10 cellular contexts compared by ENCODE assay signal in genomic region chr1:37807220-37807554, GRCh38. TPM values are rescaled to one million over a fixed set of nuclear protein-coding genes. Genes with fewer than 3 reads are reported as not detected.
DNase-seq lines count a peak whose midpoint lies in the region; TF ChIP-seq lines count a peak whose summit lies in the region.
"Had no signal": no experiment of that assay in that cellular context is flagged by ENCODE, and none has a peak within 500 bp of the region (broad histone marks: within the 10 kb centered on the region; RNA-seq: fewer than 3 reads in every experiment).

No MANE protein-coding gene starts in this region.

- H3K9me3 ChIP-seq in suprapubic skin, result no peaks in the 10 kb centered on the region

- H3K9me3 Mint-ChIP-seq in T-helper 2 cell treated with Interferon-gamma antibody and Interleukin-4, amounts not matched to agents 5 μg/mL and 100 μg/mL, for 36 hours, result no peaks in the 10 kb centered on the region
- H3K9me3 Mint-ChIP-seq in activated T-helper 2 cell treated with anti-CD3 and anti-CD28 coated beads, Interferon-gamma antibody, Interleukin-2, Interleukin-4, amounts not matched to agents 10 μg/mL and 5 μg/mL and 100 μg/mL, durations not matched to agents 14 hours and 24 hours and 36 hours, result no peaks in the 10 kb centered on the region
- H3K9me3 Mint-ChIP-seq in immature natural killer cell, result no peaks in the 10 kb centered on the region

- WGBS in suprapubic skin, result 9% methylated on average over 8 of the region's 9 CpGs

- H3K4me3 Mint-ChIP-seq in T-helper 2 cell treated with Interferon-gamma antibody and Interleukin-4, amounts not matched to agents 5 μg/mL and 100 μg/mL, for 36 hours, result peak overlapping the region; percentile 87
- H3K4me3 Mint-ChIP-seq in activated T-helper 2 cell treated with anti-CD3 and anti-CD28 coated beads, Interferon-gamma antibody, Interleukin-2, Interleukin-4, amounts not matched to agents 10 μg/mL and 5 μg/mL and 100 μg/mL, durations not matched to agents 14 hours and 24 hours and 36 hours (ENCODE audit: low read depth), result peak overlapping the region; percentile 85
- H3K4me3 Mint-ChIP-seq in immature natural killer cell, result peak overlapping the region; percentile 82 to 87 (median 83)

- no peaks in the 10 kb centered on the region for H3K27me3 ChIP-seq in suprapubic skin

- peaks cover 44% of the 10 kb centered on the region for H3K36me3 ChIP-seq in suprapubic skin

- H3K27ac Mint-ChIP-seq in T-helper 2 cell treated with Interferon-gamma antibody and Interleukin-4, amounts not matched to agents 5 μg/mL and 100 μg/mL, for 36 hours, result peak overlapping the region; percentile 75
- H3K27ac Mint-ChIP-seq in activated T-helper 2 cell treated with anti-CD3 and anti-CD28 coated beads, Interferon-gamma antibody, Interleukin-2, Interleukin-4, amounts not matched to agents 10 μg/mL and 5 μg/mL and 100 μg/mL, durations not matched to agents 14 hours and 24 hours and 36 hours, result peak overlapping the region; percentile 71
- H3K27ac Mint-ChIP-seq in immature natural killer cell, result peak overlapping the region; percentile 76 to 95 (median 88)

- no peaks in the 10 kb centered on the region for H3K27me3 Mint-ChIP-seq in T-helper 2 cell treated with Interferon-gamma antibody and Interleukin-4, amounts not matched to agents 5 μg/mL and 100 μg/mL, for 36 hours (ENCODE audit: low read depth)
- no peaks in the 10 kb centered on the region for H3K27me3 Mint-ChIP-seq in activated T-helper 2 cell treated with anti-CD3 and anti-CD28 coated beads, Interferon-gamma antibody, Interleukin-2, Interleukin-4, amounts not matched to agents 10 μg/mL and 5 μg/mL and 100 μg/mL, durations not matched to agents 14 hours and 24 hours and 36 hours (ENCODE audit: low read depth)
- H3K27me3 Mint-ChIP-seq in immature natural killer cell (ENCODE audit: low read depth in 3 of 3), result peaks cover 3 to 7% (median 5%) of the 10 kb centered on the region in 3 donors

- intact Hi-C loops in activated T-helper 2 cell treated with anti-CD3 and anti-CD28 coated beads, Interferon-gamma antibody, Interleukin-2, Interleukin-4, amounts not matched to agents 10 μg/mL and 5 μg/mL and 100 μg/mL, durations not matched to agents 14 hours and 24 hours and 36 hours (cut with micrococcal nuclease), result loop anchor here (5.0 kb wide), 1 partner anchor 255 kb away; the partner anchor contains the start of gene SNIP1

- no peak for TF ChIP-seq EP300 in suprapubic skin (IDR thresholded peaks at IDR 0.05)

- peaks cover 22% of the 10 kb centered on the region for H3K4me1 Mint-ChIP-seq in T-helper 2 cell treated with Interferon-gamma antibody and Interleukin-4, amounts not matched to agents 5 μg/mL and 100 μg/mL, for 36 hours (ENCODE audit: low read depth)
- peaks cover 30% of the 10 kb centered on the region for H3K4me1 Mint-ChIP-seq in activated T-helper 2 cell treated with anti-CD3 and anti-CD28 coated beads, Interferon-gamma antibody, Interleukin-2, Interleukin-4, amounts not matched to agents 10 μg/mL and 5 μg/mL and 100 μg/mL, durations not matched to agents 14 hours and 24 hours and 36 hours (ENCODE audit: low read depth)
- peaks cover 34 to 48% of the 10 kb centered on the region in 2 donors for H3K4me1 Mint-ChIP-seq in immature natural killer cell

- peaks cover 45% of the 10 kb centered on the region for H3K36me3 Mint-ChIP-seq in T-helper 2 cell treated with Interferon-gamma antibody and Interleukin-4, amounts not matched to agents 5 μg/mL and 100 μg/mL, for 36 hours (ENCODE audit: low read depth)
- peaks cover 59% of the 10 kb centered on the region for H3K36me3 Mint-ChIP-seq in activated T-helper 2 cell treated with anti-CD3 and anti-CD28 coated beads, Interferon-gamma antibody, Interleukin-2, Interleukin-4, amounts not matched to agents 10 μg/mL and 5 μg/mL and 100 μg/mL, durations not matched to agents 14 hours and 24 hours and 36 hours (ENCODE audit: low read depth)
- H3K36me3 Mint-ChIP-seq in immature natural killer cell, result peaks cover 11 to 27% (median 15%) of the 10 kb centered on the region in 3 donors

- no peak for TF ChIP-seq CTCF in suprapubic skin (IDR thresholded peaks at IDR 0.05)

- TF ChIP-seq POLR2A in suprapubic skin (IDR thresholded peaks at IDR 0.05), result no peak

- peaks cover 39% of the 10 kb centered on the region for H3K4me1 ChIP-seq in suprapubic skin

- no peak for DNase-seq in T-helper 2 cell treated with Interferon-gamma antibody and Interleukin-4, amounts not matched to agents 5 μg/mL and 100 μg/mL, for 36 hours (ENCODE audit: low spot score)
- no peak for DNase-seq in T-helper 2 cell
- no peak for DNase-seq in activated T-helper 2 cell treated with anti-CD3 and anti-CD28 coated beads, Interferon-gamma antibody, Interleukin-2, Interleukin-4, amounts not matched to agents 10 μg/mL and 5 μg/mL and 100 μg/mL, durations not matched to agents 14 hours and 24 hours and 36 hours (ENCODE audit: low spot score)
- no peak for DNase-seq in immature natural killer cell
- DNase-seq in suprapubic skin (ENCODE audit: low spot score in 2 of 2), result no peak
- no peak for DNase-seq in COLO829 (ENCODE audit: low spot score)
- DNase-seq in H4 (ENCODE audit: low spot score), result no peak
- DNase-seq in activated effector memory CD4-positive, alpha-beta T cell treated with anti-CD3 and anti-CD28 coated beads, Interleukin-2, amount 50 U/mL, for 16 hours, result no peak

- peak overlapping the region; percentile 99 for H3K4me3 ChIP-seq in suprapubic skin

- peak overlapping the region; percentile 95 for H3K27ac ChIP-seq in suprapubic skin

RNA-seq across cellular contexts. Expression of gene C1orf122, which starts 0.4 kb away (rescaled TPM):
- total RNA-seq in activated T-helper 2 cell treated with anti-CD3 and anti-CD28 coated beads, Interferon-gamma antibody, Interleukin-2, Interleukin-4, amounts not matched to agents 10 μg/mL and 5 μg/mL and 100 μg/mL, durations not matched to agents 14 hours and 24 hours and 36 hours, result 22.6 and 24.5 TPM in 2 replicates
- polyA plus RNA-seq in immature natural killer cell, result 10 to 100 TPM; 33.9 to 58.9 (median 39.3) TPM
- 10 to 100 TPM; 27.7 to 54.5 (median 41.2) TPM for total RNA-seq in suprapubic skin
- 27.2 and 42.2 TPM in 2 replicates for total RNA-seq in H4 (2014; rRNA removed; shearing (Covaris generic))

RNA-seq across cellular contexts. Expression of gene YRDC, which starts 0.8 kb away (rescaled TPM):
- total RNA-seq in activated T-helper 2 cell treated with anti-CD3 and anti-CD28 coated beads, Interferon-gamma antibody, Interleukin-2, Interleukin-4, amounts not matched to agents 10 μg/mL and 5 μg/mL and 100 μg/mL, durations not matched to agents 14 hours and 24 hours and 36 hours, result 45.2 and 46.5 TPM in 2 replicates
- polyA plus RNA-seq in immature natural killer cell, result 10 to 100 TPM; 17.7 to 44.1 (median 41.3) TPM
- 10 to 100 TPM; 13.1 to 41.7 (median 26.1) TPM for total RNA-seq in suprapubic skin
- total RNA-seq in H4 (2014; rRNA removed; shearing (Covaris generic)), result 29.2 and 32.7 TPM in 2 replicates

RNA-seq across cellular contexts. Expression of gene MANEAL, which starts 13.5 kb away (rescaled TPM):
- 0.94 and 1.1 TPM in 2 replicates for total RNA-seq in activated T-helper 2 cell treated with anti-CD3 and anti-CD28 coated beads, Interferon-gamma antibody, Interleukin-2, Interleukin-4, amounts not matched to agents 10 μg/mL and 5 μg/mL and 100 μg/mL, durations not matched to agents 14 hours and 24 hours and 36 hours
- polyA plus RNA-seq in immature natural killer cell, result 1 to 10 TPM; 1.5 to 2.2 (median 1.7) TPM
- total RNA-seq in suprapubic skin, result 1 to 10 TPM; 6.7 to 9.2 (median 7.5) TPM
- total RNA-seq in H4 (2014; rRNA removed; shearing (Covaris generic)), result 8.9 and 10.4 TPM in 2 replicates

RNA-seq across cellular contexts. Expression of gene EPHA10, which starts 42.3 kb away (rescaled TPM):
- total RNA-seq in activated T-helper 2 cell treated with anti-CD3 and anti-CD28 coated beads, Interferon-gamma antibody, Interleukin-2, Interleukin-4, amounts not matched to agents 10 μg/mL and 5 μg/mL and 100 μg/mL, durations not matched to agents 14 hours and 24 hours and 36 hours, result 0.21 TPM in 1 of 2 replicates, not detected in the other
- polyA plus RNA-seq in immature natural killer cell, result not detected
- under 1 TPM in 2 of 4 donors, not detected in 2; 0.23 to 0.34 TPM for total RNA-seq in suprapubic skin
- not detected in 2 replicates for total RNA-seq in H4 (2014; rRNA removed; shearing (Covaris generic))
- total RNA-seq: Daoy, RPMI7951 had no signal

RNA-seq across cellular contexts. Expression of gene MTF1, which starts 52.2 kb away (rescaled TPM):
- total RNA-seq in activated T-helper 2 cell treated with anti-CD3 and anti-CD28 coated beads, Interferon-gamma antibody, Interleukin-2, Interleukin-4, amounts not matched to agents 10 μg/mL and 5 μg/mL and 100 μg/mL, durations not matched to agents 14 hours and 24 hours and 36 hours, result 24.8 and 27.8 TPM in 2 replicates
- 10 to 100 TPM in 2 of 3 donors, 1 to 10 TPM in 1; 7.7 to 19.0 (median 14.5) TPM for polyA plus RNA-seq in immature natural killer cell
- total RNA-seq in suprapubic skin, result 10 to 100 TPM in 2 of 4 donors, 1 to 10 TPM in 2; 8.8 to 13.5 (median 11.2) TPM
- total RNA-seq in H4 (2014; rRNA removed; shearing (Covaris generic)), result 2.0 TPM in 2 replicates
